ENCODE assay signal across 25 cellular contexts in the genomic region with DNA sequence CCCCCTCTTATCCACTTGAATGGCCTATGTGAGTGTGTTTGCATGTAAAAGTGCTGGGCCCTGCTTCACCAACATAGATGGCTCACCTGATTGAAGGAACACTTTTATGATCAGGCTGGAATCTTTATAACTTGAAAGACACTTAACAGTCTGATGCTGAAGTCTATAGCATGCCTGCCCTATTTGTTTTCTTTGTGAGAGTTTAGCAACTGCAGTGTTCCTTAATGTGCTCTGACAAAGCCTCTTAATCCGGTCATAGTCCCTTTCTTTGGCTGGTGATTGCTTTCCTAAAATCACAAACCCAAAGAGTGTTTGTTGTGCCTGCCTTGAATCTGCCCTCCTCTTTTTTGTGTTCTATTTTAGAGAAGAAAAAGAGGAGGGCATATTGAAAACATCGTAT.
"Had no signal": no experiment of that assay in that cellular context is flagged by ENCODE, and none has a peak within 500 bp of the region (broad histone marks: within the 10 kb centered on the region; RNA-seq: fewer than 3 reads in every experiment).

No MANE protein-coding gene starts in this region.

- ATAC-seq: activated CD8-positive, alpha-beta memory T cell treated with anti-CD3 and anti-CD28 coated beads, Interleukin-2, amount 10 ng/mL, durations not matched to agents 7 days and 5 days; activated CD8-positive, alpha-beta T cell treated with anti-CD3 and anti-CD28 coated beads for 36 hours; effector memory CD8-positive, alpha-beta T cell; left colon; right lobe of liver; stimulated activated effector memory CD8-positive, alpha-beta T cell treated with anti-CD3 and anti-CD28 coated beads, Interleukin-12 subunit alpha, Interleukin-12 subunit beta, amount 100 ng/mL, for 72 hours; stimulated activated naive CD8-positive, alpha-beta T cell treated with anti-CD3 and anti-CD28 coated beads, Interleukin-15, amount 100 ng/mL, for 72 hours had no signal

- H3K4me1 ChIP-seq: colonic mucosa, esophagus muscularis mucosa, parathyroid adenoma, right lobe of liver, tibial artery had no signal

- H3K27me3 ChIP-seq: colonic mucosa, dorsolateral prefrontal cortex, esophagus muscularis mucosa, right lobe of liver, tibial artery had no signal

- H3K9me3 ChIP-seq: colonic mucosa, right lobe of liver had no signal

- H3K4me3 ChIP-seq: colonic mucosa, dorsolateral prefrontal cortex, esophagus muscularis mucosa, right lobe of liver, skin epidermis, tibial artery had no signal

- H3K27me3 Mint-ChIP-seq: activated CD8-positive, alpha-beta T cell treated with anti-CD3 and anti-CD28 coated beads for 36 hours; activated naive CD4-positive, alpha-beta T cell treated with anti-CD3 and anti-CD28 coated beads, Interleukin-2, amount 10 ng/mL, durations not matched to agents 7 days and 5 days had no signal

- H3K9me3 Mint-ChIP-seq: effector memory CD8-positive, alpha-beta T cell; stimulated activated effector memory CD8-positive, alpha-beta T cell treated with anti-CD3 and anti-CD28 coated beads, Interleukin-12 subunit alpha, Interleukin-12 subunit beta, amount 100 ng/mL, for 72 hours had no signal

- H3K27ac Mint-ChIP-seq: activated CD8-positive, alpha-beta memory T cell treated with anti-CD3 and anti-CD28 coated beads, Interleukin-2, amount 10 ng/mL, durations not matched to agents 7 days and 5 days; activated CD8-positive, alpha-beta T cell treated with anti-CD3 and anti-CD28 coated beads for 36 hours; activated naive CD4-positive, alpha-beta T cell treated with anti-CD3 and anti-CD28 coated beads, Interleukin-2, amount 10 ng/mL, durations not matched to agents 7 days and 5 days; effector memory CD8-positive, alpha-beta T cell; nephron; stimulated activated effector memory CD8-positive, alpha-beta T cell treated with anti-CD3 and anti-CD28 coated beads, Interleukin-12 subunit alpha, Interleukin-12 subunit beta, amount 100 ng/mL, for 72 hours; stimulated activated naive CD8-positive, alpha-beta T cell treated with anti-CD3 and anti-CD28 coated beads, Interleukin-15, amount 100 ng/mL, for 72 hours had no signal

- H3K4me3 Mint-ChIP-seq: activated CD8-positive, alpha-beta memory T cell treated with anti-CD3 and anti-CD28 coated beads, Interleukin-2, amount 10 ng/mL, durations not matched to agents 7 days and 5 days; activated CD8-positive, alpha-beta T cell treated with anti-CD3 and anti-CD28 coated beads for 36 hours; activated naive CD4-positive, alpha-beta T cell treated with anti-CD3 and anti-CD28 coated beads, Interleukin-2, amount 10 ng/mL, durations not matched to agents 7 days and 5 days; effector memory CD8-positive, alpha-beta T cell; memory B cell; nephron; stimulated activated effector memory CD8-positive, alpha-beta T cell treated with anti-CD3 and anti-CD28 coated beads, Interleukin-12 subunit alpha, Interleukin-12 subunit beta, amount 100 ng/mL, for 72 hours; stimulated activated naive CD8-positive, alpha-beta T cell treated with anti-CD3 and anti-CD28 coated beads, Interleukin-15, amount 100 ng/mL, for 72 hours had no signal

- DNase-seq: activated CD4-positive, alpha-beta T cell treated with anti-CD3 and anti-CD28 coated beads for 48 hours; activated CD4-positive, CD25-positive, alpha-beta regulatory T cell; activated CD8-positive, alpha-beta memory T cell treated with anti-CD3 and anti-CD28 coated beads, Interleukin-2, amount 10 ng/mL, durations not matched to agents 7 days and 5 days; activated CD8-positive, alpha-beta T cell treated with anti-CD3 and anti-CD28 coated beads for 36 hours; activated effector memory CD4-positive, alpha-beta T cell treated with anti-CD3 and anti-CD28 coated beads, Interleukin-2, amount 50 U/mL, for 16 hours; activated naive CD4-positive, alpha-beta T cell treated with anti-CD3 and anti-CD28 coated beads, Interleukin-2, amount 10 ng/mL, durations not matched to agents 7 days and 5 days; activated T-cell treated with anti-CD3 and anti-CD28 coated beads for 4 hours; amygdala; colonic mucosa; dorsolateral prefrontal cortex; effector memory CD8-positive, alpha-beta T cell; head of caudate nucleus; left colon; nucleus accumbens; right lobe of liver; stimulated activated CD4-positive, alpha-beta T cell treated with anti-CD3 and anti-CD28 coated beads, Interleukin-2, amount 100 ng/mL, for 24 hours; stimulated activated naive CD8-positive, alpha-beta T cell treated with anti-CD3 and anti-CD28 coated beads, Interleukin-15, amount 100 ng/mL, for 72 hours; T-helper 9 cell; tibial artery had no signal

- H3K27ac ChIP-seq: colonic mucosa, dorsolateral prefrontal cortex, esophagus muscularis mucosa, parathyroid adenoma, right lobe of liver, skin epidermis, tibial artery had no signal

- H3K36me3 Mint-ChIP-seq: activated CD8-positive, alpha-beta memory T cell treated with anti-CD3 and anti-CD28 coated beads, Interleukin-2, amount 10 ng/mL, durations not matched to agents 7 days and 5 days; activated naive CD4-positive, alpha-beta T cell treated with anti-CD3 and anti-CD28 coated beads, Interleukin-2, amount 10 ng/mL, durations not matched to agents 7 days and 5 days; memory B cell; stimulated activated effector memory CD8-positive, alpha-beta T cell treated with anti-CD3 and anti-CD28 coated beads, Interleukin-12 subunit alpha, Interleukin-12 subunit beta, amount 100 ng/mL, for 72 hours had no signal

- H3K36me3 ChIP-seq: colonic mucosa, esophagus muscularis mucosa, right lobe of liver, tibial artery had no signal

- H3K4me1 Mint-ChIP-seq: activated naive CD4-positive, alpha-beta T cell treated with anti-CD3 and anti-CD28 coated beads, Interleukin-2, amount 10 ng/mL, durations not matched to agents 7 days and 5 days; memory B cell; nephron; stimulated activated effector memory CD8-positive, alpha-beta T cell treated with anti-CD3 and anti-CD28 coated beads, Interleukin-12 subunit alpha, Interleukin-12 subunit beta, amount 100 ng/mL, for 72 hours had no signal
